ENCODE assay signal across 37 cellular contexts in genomic region chr11:45303316-45303715, GRCh38. TPM values are rescaled to one million over a fixed set of nuclear protein-coding genes. Genes with fewer than 3 reads are reported as not detected.
"Had no signal": no experiment of that assay in that cellular context is flagged by ENCODE, and none has a peak within 500 bp of the region (broad histone marks: within the 10 kb centered on the region; RNA-seq: fewer than 3 reads in every experiment).

No MANE protein-coding gene starts in this region.

- H3K36me3 ChIP-seq: ascending aorta, cardiac muscle cell, WERI-Rb-1 had no signal

- ATAC-seq: activated CD4-positive, alpha-beta T cell treated with anti-CD3 and anti-CD28 coated beads for 36 hours; activated CD4-positive, CD25-positive, alpha-beta regulatory T cell treated with anti-CD3 and anti-CD28 coated beads, Interleukin-2, amount 50 U/mL, for 24 hours; activated CD8-positive, alpha-beta T cell treated with anti-CD3 and anti-CD28 coated beads, Interleukin-2, amount 10 ng/mL, durations not matched to agents 7 days and 5 days; activated naive CD8-positive, alpha-beta T cell treated with anti-CD3 and anti-CD28 coated beads, Interleukin-2, amount 50 U/mL, for 24 hours; WTC11 had no signal

- H3K4me1 ChIP-seq: ascending aorta had no signal

- H3K9me3 ChIP-seq: ascending aorta had no signal

- DNase-seq: activated CD4-positive, alpha-beta memory T cell treated with anti-CD3 and anti-CD28 coated beads, Interleukin-2, amount 10 ng/mL, durations not matched to agents 7 days and 5 days; activated CD4-positive, alpha-beta T cell treated with anti-CD3 and anti-CD28 coated beads for 1 hour; activated CD4-positive, alpha-beta T cell treated with anti-CD3 and anti-CD28 coated beads for 36 hours; activated CD4-positive, alpha-beta T cell treated with anti-CD3 and anti-CD28 coated beads for 48 hours; activated CD4-positive, alpha-beta T cell treated with anti-CD3 and anti-CD28 coated beads, Interleukin-2, amount 10 ng/mL, durations not matched to agents 7 days and 5 days; activated CD4-positive, alpha-beta T cell treated with anti-CD3 and anti-CD28 coated beads, Interleukin-2, amount 50 U/mL, for 48 hours; activated CD4-positive, CD25-positive, alpha-beta regulatory T cell; activated CD8-positive, alpha-beta memory T cell treated with anti-CD3 and anti-CD28 coated beads, Interleukin-2, amount 50 U/mL, for 4 hours; activated CD8-positive, alpha-beta T cell treated with anti-CD3 and anti-CD28 coated beads, Interleukin-2, amount 10 ng/mL, durations not matched to agents 7 days and 5 days; activated effector memory CD4-positive, alpha-beta T cell treated with Interleukin-2 at 50 U/mL for 16 hours; activated gamma-delta T cell; activated naive CD4-positive, alpha-beta T cell treated with anti-CD3 and anti-CD28 coated beads, Interleukin-2, amount 10 ng/mL, durations not matched to agents 7 days and 5 days; activated naive CD4-positive, alpha-beta T cell treated with Interleukin-2 at 50 U/mL for 16 hours; activated naive CD8-positive, alpha-beta T cell treated with anti-CD3 and anti-CD28 coated beads, Interleukin-2, amount 10 ng/mL, durations not matched to agents 7 days and 5 days; activated naive CD8-positive, alpha-beta T cell treated with anti-CD3 and anti-CD28 coated beads, Interleukin-2, amount 50 U/mL, for 24 hours; activated T-cell treated with anti-CD3 and anti-CD28 coated beads, Interleukin-2, amount 50 U/mL, for 24 hours; activated T-cell treated with anti-CD3 and anti-CD28 coated beads, Interleukin-2, amount 50 U/mL, for 48 hours; amygdala; anterior cingulate cortex; central memory CD4-positive, alpha-beta T cell; SW 1271; T-helper 1 cell; T-helper 2 cell; T-helper 9 cell; WERI-Rb-1 had no signal

- H3K27ac Mint-ChIP-seq: activated CD4-positive, alpha-beta memory T cell treated with anti-CD3 and anti-CD28 coated beads, Interleukin-2, amount 10 ng/mL, durations not matched to agents 7 days and 5 days; activated CD4-positive, alpha-beta T cell treated with anti-CD3 and anti-CD28 coated beads for 36 hours; activated CD4-positive, alpha-beta T cell treated with anti-CD3 and anti-CD28 coated beads, Interleukin-2, amount 10 ng/mL, durations not matched to agents 7 days and 5 days; activated CD8-positive, alpha-beta T cell treated with anti-CD3 and anti-CD28 coated beads, Interleukin-2, amount 10 ng/mL, durations not matched to agents 7 days and 5 days; activated naive CD4-positive, alpha-beta T cell treated with anti-CD3 and anti-CD28 coated beads, Interleukin-2, amount 10 ng/mL, durations not matched to agents 7 days and 5 days; activated naive CD4-positive, alpha-beta T cell treated with anti-CD3 and anti-CD28 coated beads, Interleukin-2, amount 50 U/mL, for 24 hours; activated naive CD8-positive, alpha-beta T cell; activated naive CD8-positive, alpha-beta T cell treated with anti-CD3 and anti-CD28 coated beads, Interleukin-2, amount 10 ng/mL, durations not matched to agents 7 days and 5 days; activated naive CD8-positive, alpha-beta T cell treated with anti-CD3 and anti-CD28 coated beads, Interleukin-2, amount 50 U/mL, for 24 hours; activated T-cell treated with anti-CD3 and anti-CD28 coated beads, Interleukin-2, amount 50 U/mL, for 24 hours; activated T-helper 2 cell treated with anti-CD3 and anti-CD28 coated beads, Interferon-gamma antibody, Interleukin-2, Interleukin-4, amounts not matched to agents 10 μg/mL and 5 μg/mL and 100 μg/mL, durations not matched to agents 14 hours and 24 hours and 36 hours; brain; T-helper 1 cell treated with Interleukin-12 subunit alpha and Interleukin-12 subunit beta and Interleukin-4 antibody, amounts not matched to agents 30 μg/mL and 1 μg/mL, for 36 hours; T-helper 2 cell treated with Interferon-gamma antibody and Interleukin-4, amounts not matched to agents 5 μg/mL and 100 μg/mL, for 36 hours; WTC11 had no signal

- H3K36me3 Mint-ChIP-seq: activated naive CD4-positive, alpha-beta T cell treated with anti-CD3 and anti-CD28 coated beads, Interleukin-2, amount 10 ng/mL, durations not matched to agents 7 days and 5 days; activated naive CD4-positive, alpha-beta T cell treated with anti-CD3 and anti-CD28 coated beads, Interleukin-2, amount 50 U/mL, for 24 hours; activated naive CD8-positive, alpha-beta T cell; activated naive CD8-positive, alpha-beta T cell treated with anti-CD3 and anti-CD28 coated beads, Interleukin-2, amount 10 ng/mL, durations not matched to agents 7 days and 5 days; brain; WTC11 had no signal

- H3K27ac ChIP-seq: ascending aorta, cardiac muscle cell, WERI-Rb-1 had no signal

- H3K4me1 Mint-ChIP-seq: activated CD4-positive, alpha-beta T cell treated with anti-CD3 and anti-CD28 coated beads for 36 hours; activated CD4-positive, alpha-beta T cell treated with anti-CD3 and anti-CD28 coated beads, Interleukin-2, amount 10 ng/mL, durations not matched to agents 7 days and 5 days; activated naive CD4-positive, alpha-beta T cell treated with anti-CD3 and anti-CD28 coated beads, Interleukin-2, amount 10 ng/mL, durations not matched to agents 7 days and 5 days; activated naive CD4-positive, alpha-beta T cell treated with anti-CD3 and anti-CD28 coated beads, Interleukin-2, amount 50 U/mL, for 24 hours; activated naive CD8-positive, alpha-beta T cell treated with anti-CD3 and anti-CD28 coated beads, Interleukin-2, amount 50 U/mL, for 24 hours had no signal

- H3K4me3 Mint-ChIP-seq: activated CD4-positive, alpha-beta memory T cell treated with anti-CD3 and anti-CD28 coated beads, Interleukin-2, amount 10 ng/mL, durations not matched to agents 7 days and 5 days; activated CD4-positive, alpha-beta T cell treated with anti-CD3 and anti-CD28 coated beads for 36 hours; activated CD4-positive, alpha-beta T cell treated with anti-CD3 and anti-CD28 coated beads, Interleukin-2, amount 10 ng/mL, durations not matched to agents 7 days and 5 days; activated CD8-positive, alpha-beta T cell treated with anti-CD3 and anti-CD28 coated beads, Interleukin-2, amount 10 ng/mL, durations not matched to agents 7 days and 5 days; activated naive CD4-positive, alpha-beta T cell treated with anti-CD3 and anti-CD28 coated beads, Interleukin-2, amount 10 ng/mL, durations not matched to agents 7 days and 5 days; activated naive CD4-positive, alpha-beta T cell treated with anti-CD3 and anti-CD28 coated beads, Interleukin-2, amount 50 U/mL, for 24 hours; activated naive CD8-positive, alpha-beta T cell; activated naive CD8-positive, alpha-beta T cell treated with anti-CD3 and anti-CD28 coated beads, Interleukin-2, amount 10 ng/mL, durations not matched to agents 7 days and 5 days; activated naive CD8-positive, alpha-beta T cell treated with anti-CD3 and anti-CD28 coated beads, Interleukin-2, amount 50 U/mL, for 24 hours; activated T-cell treated with anti-CD3 and anti-CD28 coated beads, Interleukin-2, amount 50 U/mL, for 24 hours; brain; T-helper 1 cell treated with Interleukin-12 subunit alpha and Interleukin-12 subunit beta and Interleukin-4 antibody, amounts not matched to agents 30 μg/mL and 1 μg/mL, for 36 hours; T-helper 2 cell treated with Interferon-gamma antibody and Interleukin-4, amounts not matched to agents 5 μg/mL and 100 μg/mL, for 36 hours; WTC11 had no signal

- H3K9me3 Mint-ChIP-seq: activated CD4-positive, alpha-beta memory T cell treated with anti-CD3 and anti-CD28 coated beads, Interleukin-2, amount 10 ng/mL, durations not matched to agents 7 days and 5 days; activated CD4-positive, alpha-beta T cell treated with anti-CD3 and anti-CD28 coated beads, Interleukin-2, amount 10 ng/mL, durations not matched to agents 7 days and 5 days; activated naive CD4-positive, alpha-beta T cell treated with anti-CD3 and anti-CD28 coated beads, Interleukin-2, amount 10 ng/mL, durations not matched to agents 7 days and 5 days; activated naive CD4-positive, alpha-beta T cell treated with anti-CD3 and anti-CD28 coated beads, Interleukin-2, amount 50 U/mL, for 24 hours; activated naive CD8-positive, alpha-beta T cell treated with anti-CD3 and anti-CD28 coated beads, Interleukin-2, amount 10 ng/mL, durations not matched to agents 7 days and 5 days; activated naive CD8-positive, alpha-beta T cell treated with anti-CD3 and anti-CD28 coated beads, Interleukin-2, amount 50 U/mL, for 24 hours; activated T-cell treated with anti-CD3 and anti-CD28 coated beads, Interleukin-2, amount 50 U/mL, for 24 hours; activated T-helper 2 cell treated with anti-CD3 and anti-CD28 coated beads, Interferon-gamma antibody, Interleukin-2, Interleukin-4, amounts not matched to agents 10 μg/mL and 5 μg/mL and 100 μg/mL, durations not matched to agents 14 hours and 24 hours and 36 hours; brain; T-helper 1 cell treated with Interleukin-12 subunit alpha and Interleukin-12 subunit beta and Interleukin-4 antibody, amounts not matched to agents 30 μg/mL and 1 μg/mL, for 36 hours; T-helper 2 cell treated with Interferon-gamma antibody and Interleukin-4, amounts not matched to agents 5 μg/mL and 100 μg/mL, for 36 hours; WTC11 had no signal

- H3K4me3 ChIP-seq: ascending aorta, cardiac muscle cell had no signal

- H3K27me3 ChIP-seq: ascending aorta, cardiac muscle cell had no signal

- H3K27me3 Mint-ChIP-seq: activated naive CD4-positive, alpha-beta T cell treated with anti-CD3 and anti-CD28 coated beads, Interleukin-2, amount 50 U/mL, for 24 hours; activated naive CD8-positive, alpha-beta T cell; activated naive CD8-positive, alpha-beta T cell treated with anti-CD3 and anti-CD28 coated beads, Interleukin-2, amount 50 U/mL, for 24 hours had no signal

RNA-seq across cellular contexts. Expression of gene SYT13, which starts 17.2 kb away (rescaled TPM):
- total RNA-seq: activated CD4-positive, alpha-beta memory T cell treated with anti-CD3 and anti-CD28 coated beads, Interleukin-2, amount 10 ng/mL, durations not matched to agents 7 days and 5 days; activated CD4-positive, alpha-beta T cell treated with anti-CD3 and anti-CD28 coated beads for 36 hours; activated CD4-positive, alpha-beta T cell treated with anti-CD3 and anti-CD28 coated beads, Interleukin-2, amount 10 ng/mL, durations not matched to agents 7 days and 5 days; activated CD8-positive, alpha-beta memory T cell treated with anti-CD3 and anti-CD28 coated beads for 36 hours; activated CD8-positive, alpha-beta T cell treated with anti-CD3 and anti-CD28 coated beads, Interleukin-2, amount 10 ng/mL, durations not matched to agents 7 days and 5 days; activated naive CD8-positive, alpha-beta T cell treated with anti-CD3 and anti-CD28 coated beads, Interleukin-2, amount 10 ng/mL, durations not matched to agents 7 days and 5 days; activated T-helper 2 cell treated with anti-CD3 and anti-CD28 coated beads, Interferon-gamma antibody, Interleukin-2, Interleukin-4, amounts not matched to agents 10 μg/mL and 5 μg/mL and 100 μg/mL, durations not matched to agents 14 hours and 24 hours and 36 hours; ascending aorta; bronchial epithelial cell had no signal
